In genomic region chr6:15363523-15364400, GRCh38 we compare ENCODE assay signal across 9 cellular contexts.
DNase-seq lines count a peak whose midpoint lies in the region; ATAC-seq lines count a peak whose summit lies in the region.
"Had no signal": no experiment of that assay in that cellular context is flagged by ENCODE, and none has a peak within 500 bp of the region (broad histone marks: within the 10 kb centered on the region; RNA-seq: fewer than 3 reads in every experiment).

No MANE protein-coding gene starts in this region.

- H3K36me3 Mint-ChIP-seq in effector memory CD8-positive, alpha-beta T cell (ENCODE audit: insufficient read depth), result peaks cover 3% of the 10 kb centered on the region

- H3K27ac ChIP-seq in BLaER1, result 0 out of 2 replicates have a peak overlapping the region, but pooled peaks have one; percentile 24

- H3K4me2 ChIP-seq in BLaER1, result peak overlapping the region; percentile 80

- ATAC-seq in GM18909 (IDR thresholded peaks at IDR 0.05; ENCODE audit: poor library complexity, unreplicated experiment) (peak; percentile 56), HG03135 (IDR thresholded peaks at IDR 0.05; ENCODE audit: unreplicated experiment) (peak; percentile 48), GM21717 (IDR thresholded peaks at IDR 0.05; ENCODE audit: unreplicated experiment) (no peak), HG03457 (IDR thresholded peaks at IDR 0.05; ENCODE audit: unreplicated experiment) (no peak)
- ATAC-seq in effector memory CD8-positive, alpha-beta T cell (replicated peaks), result peak; percentile 35

- DNase-seq in effector memory CD8-positive, alpha-beta T cell, result no peak
- no peak for DNase-seq in RKO (ENCODE audit: low spot score)
- DNase-seq in activated CD4-positive, alpha-beta T cell treated with anti-CD3 and anti-CD28 coated beads, Interleukin-2, amount 50 U/mL, for 1 hour, result no peak
- DNase-seq: NK-92 treated with Interleukin-12 subunit alpha and Interleukin-12 subunit beta, amount 100 ng/mL, for 24 hours had no signal

- peaks cover 19% of the 10 kb centered on the region for H3K36me3 ChIP-seq in BLaER1

- H3K27ac Mint-ChIP-seq in effector memory CD8-positive, alpha-beta T cell, result peak overlapping the region in 1 of 2 donors; percentile 65

- H4K20me1 ChIP-seq in BLaER1, result peaks cover 100% of the 10 kb centered on the region

- H3K27me3 ChIP-seq in BLaER1, result no peaks in the 10 kb centered on the region

- no peak overlapping the region for H3K4me3 Mint-ChIP-seq in effector memory CD8-positive, alpha-beta T cell

- peaks cover 21 to 25% of the 10 kb centered on the region in 2 donors for H3K4me1 Mint-ChIP-seq in effector memory CD8-positive, alpha-beta T cell (ENCODE audit: low read depth in 2 of 2)

- H3K9ac ChIP-seq in BLaER1, result peak overlapping the region; percentile 38; the same call in 1 of the 2 replicates

- H3K4me3 ChIP-seq in BLaER1, result no peak overlapping the region

- H3K9me3 ChIP-seq in BLaER1, result no peaks in the 10 kb centered on the region; the same call in 1 of the 2 replicates

- no peaks in the 10 kb centered on the region for H3K9me3 Mint-ChIP-seq in effector memory CD8-positive, alpha-beta T cell

- no peaks in the 10 kb centered on the region for H3K27me3 Mint-ChIP-seq in effector memory CD8-positive, alpha-beta T cell

- H3K4me1 ChIP-seq in BLaER1, result peaks cover 74% of the 10 kb centered on the region

Comparison
In these comparisons a context has a peak if more than half of its experiments do, and no peak if none do; other contexts are left out.
1. ATAC-seq: peak in GM18909 (single experiment), HG03135 (single experiment) and effector memory CD8-positive, alpha-beta T cell (single experiment); none in GM21717 (single experiment) and HG03457 (single experiment).